1 cellular context compared by ENCODE assay signal in genomic region chr12:104137175-104137901, GRCh38.
TF ChIP-seq lines count a peak whose summit lies in the region.

No MANE protein-coding gene starts in this region.

TF ChIP-seq in GM12878, 131 proteins besides CTCF, POLR2A, EP300 and RAD21 (continued from another document):
- TF ChIP-seq, protein P1, sequence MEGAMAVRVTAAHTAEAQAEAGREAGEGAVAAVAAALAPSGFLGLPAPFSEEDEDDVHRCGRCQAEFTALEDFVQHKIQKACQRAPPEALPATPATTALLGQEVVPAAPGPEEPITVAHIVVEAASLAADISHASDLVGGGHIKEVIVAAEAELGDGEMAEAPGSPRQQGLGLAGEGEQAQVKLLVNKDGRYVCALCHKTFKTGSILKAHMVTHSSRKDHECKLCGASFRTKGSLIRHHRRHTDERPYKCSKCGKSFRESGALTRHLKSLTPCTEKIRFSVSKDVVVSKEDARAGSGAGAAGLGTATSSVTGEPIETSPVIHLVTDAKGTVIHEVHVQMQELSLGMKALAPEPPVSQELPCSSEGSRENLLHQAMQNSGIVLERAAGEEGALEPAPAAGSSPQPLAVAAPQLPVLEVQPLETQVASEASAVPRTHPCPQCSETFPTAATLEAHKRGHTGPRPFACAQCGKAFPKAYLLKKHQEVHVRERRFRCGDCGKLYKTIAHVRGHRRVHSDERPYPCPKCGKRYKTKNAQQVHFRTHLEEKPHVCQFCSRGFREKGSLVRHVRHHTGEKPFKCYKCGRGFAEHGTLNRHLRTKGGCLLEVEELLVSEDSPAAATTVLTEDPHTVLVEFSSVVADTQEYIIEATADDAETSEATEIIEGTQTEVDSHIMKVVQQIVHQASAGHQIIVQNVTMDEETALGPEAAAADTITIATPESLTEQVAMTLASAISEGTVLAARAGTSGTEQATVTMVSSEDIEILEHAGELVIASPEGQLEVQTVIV (IDR thresholded peaks at IDR 0.05; ENCODE audit: borderline replicate concordance, partially characterized antibody), result no peak
